In the genomic region with DNA sequence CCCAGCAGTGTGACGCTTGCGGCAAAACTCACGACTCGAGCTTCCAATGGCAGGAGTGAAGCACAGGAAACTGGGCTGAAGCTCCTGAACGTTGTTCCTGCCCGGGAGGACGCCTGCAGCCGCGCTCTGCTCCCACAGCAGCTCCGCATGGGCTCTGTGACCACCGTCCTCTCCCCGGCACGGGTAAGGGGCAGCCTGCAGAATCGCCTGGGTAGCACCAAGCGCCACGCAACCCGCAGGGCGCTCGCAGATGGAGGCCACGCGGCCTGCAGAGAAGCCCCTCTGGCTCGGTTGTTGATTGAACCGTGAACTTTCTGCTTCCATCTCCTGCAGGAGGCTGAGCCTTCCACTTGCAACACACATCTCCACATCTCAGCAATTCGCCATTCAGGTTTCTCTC, we compare ENCODE assay signal across 27 cellular contexts.
"Had no signal": no experiment of that assay in that cellular context is flagged by ENCODE, and none has a peak within 500 bp of the region (broad histone marks: within the 10 kb centered on the region; RNA-seq: fewer than 3 reads in every experiment).

No MANE protein-coding gene starts in this region.

- H3K79me2 ChIP-seq: parathyroid adenoma had no signal

- FAIRE-seq: islet of Langerhans had no signal

- H3K4me1 Mint-ChIP-seq: mesothelial cell of epicardium, naive B cell had no signal

- H3K27me3 ChIP-seq: right atrium auricular region, testis, thyroid gland, transverse colon, upper lobe of left lung, vagina had no signal

- ATAC-seq: sciatic nerve; stimulated activated effector memory CD8-positive, alpha-beta T cell treated with anti-CD3 and anti-CD28 coated beads, Interleukin-12 subunit alpha, Interleukin-12 subunit beta, amount 100 ng/mL, for 72 hours had no signal

- H3K27ac ChIP-seq: left ventricle myocardium inferior, parathyroid adenoma, right atrium auricular region, skin epidermis, testis, thyroid gland, transverse colon, upper lobe of left lung, vagina had no signal

- H3K36me3 ChIP-seq: left ventricle myocardium inferior, right atrium auricular region, thyroid gland, transverse colon, upper lobe of left lung, vagina had no signal

- H3K9ac ChIP-seq: parathyroid adenoma had no signal

- H3K4me3 Mint-ChIP-seq: immature natural killer cell; mesothelial cell of epicardium; naive B cell; natural killer cell treated with Interleukin-12 subunit alpha and Interleukin-12 subunit beta and Interleukin-15 and Interleukin-18, amount 100 ng/mL, for 72 hours; stimulated activated effector memory CD8-positive, alpha-beta T cell treated with anti-CD3 and anti-CD28 coated beads, Interleukin-12 subunit alpha, Interleukin-12 subunit beta, amount 100 ng/mL, for 72 hours; stimulated activated naive CD8-positive, alpha-beta T cell treated with anti-CD3 and anti-CD28 coated beads, Interleukin-15, Interleukin-2, amounts not matched to agents 100 ng/mL and 50 ng/mL, for 24 hours had no signal

- H3K9me3 Mint-ChIP-seq: mesothelial cell of epicardium; natural killer cell treated with Interleukin-12 subunit alpha and Interleukin-12 subunit beta and Interleukin-15 and Interleukin-18, amount 100 ng/mL, for 72 hours; stimulated activated effector memory CD8-positive, alpha-beta T cell treated with anti-CD3 and anti-CD28 coated beads, Interleukin-12 subunit alpha, Interleukin-12 subunit beta, amount 100 ng/mL, for 72 hours; stimulated activated naive CD8-positive, alpha-beta T cell treated with anti-CD3 and anti-CD28 coated beads, Interleukin-15, Interleukin-2, amounts not matched to agents 100 ng/mL and 50 ng/mL, for 24 hours had no signal

- H3K27ac Mint-ChIP-seq: immature natural killer cell; mesothelial cell of epicardium; naive B cell; natural killer cell treated with Interleukin-12 subunit alpha and Interleukin-12 subunit beta and Interleukin-15 and Interleukin-18, amount 100 ng/mL, for 72 hours; progenitor cell of endocrine pancreas; stimulated activated effector memory CD8-positive, alpha-beta T cell treated with anti-CD3 and anti-CD28 coated beads, Interleukin-12 subunit alpha, Interleukin-12 subunit beta, amount 100 ng/mL, for 72 hours; stimulated activated naive CD8-positive, alpha-beta T cell treated with anti-CD3 and anti-CD28 coated beads, Interleukin-15, Interleukin-2, amounts not matched to agents 100 ng/mL and 50 ng/mL, for 24 hours had no signal

- H3K4me1 ChIP-seq: left ventricle myocardium inferior, parathyroid adenoma, right atrium auricular region, testis, thyroid gland, upper lobe of left lung had no signal

- DNase-seq: hippocampal formation; immature natural killer cell; left ventricle myocardium inferior; mesendoderm; naive B cell; nucleus accumbens; stimulated activated CD4-positive, alpha-beta T cell treated with anti-CD3 and anti-CD28 coated beads, Interleukin-12 subunit alpha, Interleukin-12 subunit beta, amount 100 ng/mL, for 4 hours; stimulated activated CD4-positive, alpha-beta T cell treated with anti-CD3 and anti-CD28 coated beads, Interleukin-15, amount 100 ng/mL, for 24 hours; stimulated activated CD4-positive, alpha-beta T cell treated with anti-CD3 and anti-CD28 coated beads, Interleukin-2, amount 100 ng/mL, for 24 hours; stimulated activated CD4-positive, alpha-beta T cell treated with anti-CD3 and anti-CD28 coated beads, Interleukin-4, amount 100 ng/mL, for 24 hours; stimulated activated naive CD4-positive, alpha-beta T cell; testis; thyroid gland; transverse colon had no signal

- H3K27me3 Mint-ChIP-seq: progenitor cell of endocrine pancreas; stimulated activated naive CD8-positive, alpha-beta T cell treated with anti-CD3 and anti-CD28 coated beads, Interleukin-15, Interleukin-2, amounts not matched to agents 100 ng/mL and 50 ng/mL, for 24 hours had no signal

- H3K4me3 ChIP-seq: left ventricle myocardium inferior, lung, right atrium auricular region, skin epidermis, testis, thyroid gland, transverse colon, upper lobe of left lung, vagina had no signal

- H3K9me3 ChIP-seq: left ventricle myocardium inferior, right atrium auricular region, testis, thyroid gland, transverse colon, upper lobe of left lung, vagina had no signal

- H2AFZ ChIP-seq: parathyroid adenoma had no signal
